In genomic region chr4:186536285-186536684, GRCh38 we compare ENCODE assay signal across 27 cellular contexts. TPM values are rescaled to one million over a fixed set of nuclear protein-coding genes. Genes with fewer than 3 reads are reported as not detected.
"Had no signal": no experiment of that assay in that cellular context is flagged by ENCODE, and none has a peak within 500 bp of the region (broad histone marks: within the 10 kb centered on the region; RNA-seq: fewer than 3 reads in every experiment).

No MANE protein-coding gene starts in this region.

- H3K36me3 Mint-ChIP-seq: activated naive CD4-positive, alpha-beta T cell treated with anti-CD3 and anti-CD28 coated beads, Interleukin-2, amount 50 U/mL, for 24 hours had no signal

- H3K4me3 Mint-ChIP-seq: activated CD4-positive, alpha-beta T cell treated with anti-CD3 and anti-CD28 coated beads, Interleukin-2, amount 10 ng/mL, durations not matched to agents 24 days and 14 days; activated CD8-positive, alpha-beta T cell treated with anti-CD3 and anti-CD28 coated beads, Interleukin-2, amount 10 ng/mL, durations not matched to agents 7 days and 5 days; activated naive CD4-positive, alpha-beta T cell treated with anti-CD3 and anti-CD28 coated beads, Interleukin-2, amount 50 U/mL, for 24 hours; activated T-cell treated with anti-CD3 and anti-CD28 coated beads, Interleukin-2, amount 50 U/mL, for 24 hours; central memory CD8-positive, alpha-beta T cell; nephron progenitor cell; stimulated activated naive CD8-positive, alpha-beta T cell treated with anti-CD3 and anti-CD28 coated beads, Interleukin-15, Interleukin-2, amounts not matched to agents 100 ng/mL and 50 ng/mL, for 24 hours had no signal

- H3K4me3 ChIP-seq: ascending aorta, colonic mucosa, left lung, skin epidermis, transverse colon, uterus had no signal

- H3K27me3 ChIP-seq: ascending aorta, colonic mucosa, left lung, transverse colon, uterus had no signal

- H3K4me1 Mint-ChIP-seq: activated CD4-positive, alpha-beta T cell treated with anti-CD3 and anti-CD28 coated beads, Interleukin-2, amount 10 ng/mL, durations not matched to agents 24 days and 14 days; activated naive CD4-positive, alpha-beta T cell treated with anti-CD3 and anti-CD28 coated beads, Interleukin-2, amount 50 U/mL, for 24 hours; central memory CD8-positive, alpha-beta T cell; nephron progenitor cell had no signal

- H3K36me3 ChIP-seq: ascending aorta, colonic mucosa, left lung, transverse colon, uterus had no signal

- H3K9me3 ChIP-seq: ascending aorta, colonic mucosa, transverse colon, uterus had no signal

- H3K27ac ChIP-seq: ascending aorta, colonic mucosa, left lung, skin epidermis, transverse colon, uterus had no signal

- ATAC-seq: activated CD8-positive, alpha-beta T cell treated with anti-CD3 and anti-CD28 coated beads, Interleukin-2, amount 10 ng/mL, durations not matched to agents 7 days and 5 days; left lung; right cardiac atrium had no signal

- H3K4me1 ChIP-seq: ascending aorta, colonic mucosa, left lung, transverse colon, uterus had no signal

- H3K27me3 Mint-ChIP-seq: activated CD4-positive, alpha-beta T cell treated with anti-CD3 and anti-CD28 coated beads, Interleukin-2, amount 10 ng/mL, durations not matched to agents 24 days and 14 days; activated naive CD4-positive, alpha-beta T cell treated with anti-CD3 and anti-CD28 coated beads, Interleukin-2, amount 50 U/mL, for 24 hours; central memory CD8-positive, alpha-beta T cell; stimulated activated naive CD8-positive, alpha-beta T cell treated with anti-CD3 and anti-CD28 coated beads, Interleukin-15, Interleukin-2, amounts not matched to agents 100 ng/mL and 50 ng/mL, for 24 hours had no signal

- H3K27ac Mint-ChIP-seq: activated CD4-positive, alpha-beta T cell treated with anti-CD3 and anti-CD28 coated beads, Interleukin-2, amount 10 ng/mL, durations not matched to agents 24 days and 14 days; activated CD8-positive, alpha-beta T cell treated with anti-CD3 and anti-CD28 coated beads, Interleukin-2, amount 10 ng/mL, durations not matched to agents 7 days and 5 days; activated naive CD4-positive, alpha-beta T cell treated with anti-CD3 and anti-CD28 coated beads, Interleukin-2, amount 50 U/mL, for 24 hours; activated T-cell treated with anti-CD3 and anti-CD28 coated beads, Interleukin-2, amount 50 U/mL, for 24 hours; nephron progenitor cell; stimulated activated naive CD8-positive, alpha-beta T cell treated with anti-CD3 and anti-CD28 coated beads, Interleukin-15, Interleukin-2, amounts not matched to agents 100 ng/mL and 50 ng/mL, for 24 hours had no signal

- DNase-seq: activated CD4-positive, alpha-beta T cell treated with anti-CD3 and anti-CD28 coated beads, Interleukin-2, amount 10 ng/mL, durations not matched to agents 24 days and 14 days; activated CD8-positive, alpha-beta T cell treated with anti-CD3 and anti-CD28 coated beads, Interleukin-2, amount 10 ng/mL, durations not matched to agents 7 days and 5 days; activated T-cell treated with anti-CD3 and anti-CD28 coated beads, Interleukin-2, amount 50 U/mL, for 24 hours; colonic mucosa; erythroblast; foreskin melanocyte; glutamatergic neuron; hippocampal formation; kidney; left lung; midbrain; nephron progenitor cell; right cardiac atrium; stimulated activated CD4-positive, alpha-beta T cell treated with anti-CD3 and anti-CD28 coated beads, Interleukin-15, amount 100 ng/mL, for 24 hours; stimulated activated CD4-positive, alpha-beta T cell treated with anti-CD3 and anti-CD28 coated beads, Interleukin-2, amount 100 ng/mL, for 48 hours; T-helper 9 cell; transverse colon; uterus had no signal

RNA-seq across cellular contexts. Expression of gene MTNR1A, which starts 19.1 kb away (rescaled TPM):
- total RNA-seq: activated CD4-positive, alpha-beta T cell treated with anti-CD3 and anti-CD28 coated beads, Interleukin-2, amount 10 ng/mL, durations not matched to agents 24 days and 14 days; activated CD8-positive, alpha-beta T cell treated with anti-CD3 and anti-CD28 coated beads, Interleukin-2, amount 10 ng/mL, durations not matched to agents 7 days and 5 days; ascending aorta; left lung; lung microvascular endothelial cell; myocyte; omental fat pad; posterior vena cava; right cardiac atrium had no signal
- polyA plus RNA-seq: right cardiac atrium had no signal
